In genomic region chr16:27789150-27789549, GRCh38 we compare ENCODE assay signal across 35 cellular contexts.
DNase-seq lines count a peak whose midpoint lies in the region; ATAC-seq, FAIRE-seq and TF ChIP-seq lines count a peak whose summit lies in the region.
"Had no signal": no experiment of that assay in that cellular context is flagged by ENCODE, and none has a peak within 500 bp of the region (broad histone marks: within the 10 kb centered on the region; RNA-seq: fewer than 3 reads in every experiment).

No MANE protein-coding gene starts in this region.

- H3K27ac ChIP-seq in HepG2 (ENCODE audit: extremely low read length, insufficient read depth, low read length): no peak overlapping the region
- H3K27ac ChIP-seq in right lobe of liver: no peak overlapping the region
- no peak overlapping the region for H3K27ac ChIP-seq in HEK293 (ENCODE audit: extremely low read depth, low read depth, low read length)
- no peak overlapping the region for H3K27ac ChIP-seq in H1 (ENCODE audit: low read depth, low read length)
- H3K27ac ChIP-seq in A673 (ENCODE audit: low read depth, low read length, poor library complexity, severe bottlenecking): no peak overlapping the region
- H3K27ac ChIP-seq: 22Rv1; A549; BLaER1; BLaER1 treated with 17β-estradiol and CSF1 and Interleukin-3, amounts not matched to agents 10 nM and 100 nM; C4-2B had no signal

- no peak overlapping the region for H3K4me2 ChIP-seq in HepG2 (ENCODE audit: low read depth, low read length)
- H3K4me2 ChIP-seq in H1 (ENCODE audit: insufficient read depth in 1 of 2, low read depth in 2 of 2, low read length in 2 of 2): no peak overlapping the region
- H3K4me2 ChIP-seq: A549; BLaER1; BLaER1 treated with 17β-estradiol and CSF1 and Interleukin-3, amounts not matched to agents 10 nM and 100 nM had no signal

- in situ Hi-C loops in HepG2 (cut with HindIII; ENCODE audit: extremely low pct_ligation_motif_present, low pct_unique_long_range_greater_than_20kb): no loop called here

- POLR2A ChIA-PET in HepG2 (lab: Yijun Ruan, JAX): no interaction called here
- POLR2A ChIA-PET in HEK293 (lab: Yijun Ruan, JAX): no interaction called here
- POLR2A ChIA-PET in H1 (lab: Charles Lee; ENCODE audit: partially characterized antibody): interaction anchor here (1.2 to 1.4 kb wide), 2 partner anchors 12 to 18 kb away, joined by 3 read pairs; no protein-coding TSS in a partner anchor
- POLR2A ChIA-PET in A673 (lab: Charles Lee; ENCODE audit: low non-redundant PET): no interaction called here

- H3K4me3 ChIP-seq in HepG2 (replicated peaks in 1 of 3; ENCODE audit: insufficient read depth in 1 of 3, low read depth in 2 of 3, low read length in 3 of 3) (no peak overlapping the region), right lobe of liver (no peak overlapping the region), HEK293 (ENCODE audit: low read depth, low read length) (no peak overlapping the region), H1 (ENCODE audit: extremely low read depth in 1 of 4, insufficient read depth in 2 of 4, low read depth in 3 of 4, low read length in 4 of 4) (no peak overlapping the region), A673 (ENCODE audit: low read depth, low read length, poor library complexity, severe bottlenecking) (no peak overlapping the region)
- H3K4me3 ChIP-seq: A549; BLaER1; BLaER1 treated with 17β-estradiol and CSF1 and Interleukin-3, amounts not matched to agents 10 nM and 100 nM had no signal

- H3K27me3 ChIP-seq in HepG2 (ENCODE audit: control insufficient read depth in 1 of 2, insufficient read depth in 2 of 2, low read length in 2 of 2) (peaks cover 1 to 7% of the 10 kb centered on the region in 2 experiments; a peak in 1 of 5 replicates), right lobe of liver (no peaks in the 10 kb centered on the region), H1 (replicated peaks in 1 of 4; ENCODE audit: control insufficient read depth in 3 of 4, extremely low read depth in 1 of 4, insufficient read depth in 3 of 4, low read length in 3 of 4) (no peaks in the 10 kb centered on the region), A673 (replicated peaks; ENCODE audit: insufficient read depth, low read depth, low read length, poor library complexity) (no peaks in the 10 kb centered on the region)
- H3K27me3 ChIP-seq: BE2C; BLaER1; BLaER1 treated with 17β-estradiol and CSF1 and Interleukin-3, amounts not matched to agents 10 nM and 100 nM had no signal

- no peak overlapping the region for H3K23ac ChIP-seq in H1 (ENCODE audit: insufficient read length)

- DNase-seq in HepG2 (ENCODE audit: low spot score) (no peak), right lobe of liver (no peak), H1 (ENCODE audit: low read depth in 1 of 2, low spot score in 2 of 2) (no peak), urothelium cell line (ENCODE audit: low spot score) (no peak), A673 (ENCODE audit: low spot score) (no peak), SW480 (ENCODE audit: low spot score) (no peak), NCI-H2107 (lab: John Stamatoyannopoulos, UW) (no peak)
- DNase-seq: 8988T; ACHN; AML-193; BE2C; C1 segment of cervical spinal cord; Caco-2; Calu3; CD4-positive, alpha-beta memory T cell; CD4-positive, alpha-beta T cell; CD4-positive, CD25-positive, alpha-beta regulatory T cell; CD8-positive, alpha-beta memory T cell; CD8-positive, alpha-beta T cell; COR-L47; DMS 273 treated with DMSO at 0.1 percent for 48 hours; DMS153; DMS53; DMS79; DMS79 treated with DMSO at 0.1 percent for 48 hours; DND-41; EL had no signal

- CTCF ChIA-PET in HepG2 (lab: Yijun Ruan, JAX; ENCODE audit: low intra/inter-chr PET ratio, low total read pairs) (no interaction called here), HEK293 (lab: Yijun Ruan, JAX) (interaction anchor here (0.6 to 1.1 kb wide), 2 partner anchors 70 to 88 kb away, joined by 3 read pairs; no protein-coding TSS in a partner anchor), H1 (lab: Charles Lee; ENCODE audit: partially characterized antibody) (interaction anchor here (0.6 to 3.8 kb wide), 11 partner anchors 9 to 152 kb away, joined by 3 to 19 read pairs (median 3); no protein-coding TSS in a partner anchor), A673 (lab: Charles Lee) (no interaction called here)

- no peak for TF ChIP-seq POLR2A in HepG2 (IDR thresholded peaks at IDR 0.05; ENCODE audit: insufficient read depth in 1 of 2, low read depth in 2 of 2, low read length in 2 of 2)
- no peak for TF ChIP-seq POLR2A in right lobe of liver (IDR thresholded peaks at IDR 0.05)
- no peak for TF ChIP-seq POLR2A in H1 (IDR thresholded peaks at IDR 0.05; ENCODE audit: control extremely low read depth in 1 of 2, low read depth in 2 of 2, low read length in 2 of 2)

- no peak overlapping the region for H4K91ac ChIP-seq in H1 (replicated peaks; ENCODE audit: insufficient read length, low read length)

- TF ChIP-seq CTCF in HepG2 (CRISPR knock-in tag; IDR thresholded peaks at IDR 0.05): no peak
- no peak for TF ChIP-seq CTCF in right lobe of liver (IDR thresholded peaks at IDR 0.05)
- no peak for TF ChIP-seq CTCF in HEK293 (tag by site-specific recombination; IDR thresholded peaks at IDR 0.05)
- no peak for TF ChIP-seq CTCF in H1 (IDR thresholded peaks at IDR 0.05; ENCODE audit: control extremely low read depth in 1 of 3, insufficient read depth in 1 of 3, low read depth in 1 of 3, low read length in 3 of 3)
- TF ChIP-seq CTCF in A673 (conservative IDR thresholded peaks at IDR 0.05; ENCODE audit: low read depth, low read length): no peak

- H4K20me1 ChIP-seq in HepG2 (ENCODE audit: insufficient read depth, low read length): 0 out of 2 replicates have a peak, but pooled peaks cover 3% of the 10 kb centered on the region
- peaks cover 0 to 9% of the 10 kb centered on the region in 2 experiments for H4K20me1 ChIP-seq in H1 (replicated peaks in 1 of 2; ENCODE audit: control insufficient read depth in 1 of 2, insufficient read depth in 2 of 2, low read length in 2 of 2)
- H4K20me1 ChIP-seq: BLaER1; BLaER1 treated with 17β-estradiol and CSF1 and Interleukin-3, amounts not matched to agents 10 nM and 100 nM had no signal

- intact Hi-C loops in HepG2 (cut with micrococcal nuclease; ENCODE audit: unreplicated experiment) (no loop called here), right lobe of liver (cut with DNase I) (no loop called here), A673 (cut with micrococcal nuclease; ENCODE audit: unreplicated experiment) (loop anchor here (10.0 kb wide), 1 partner anchor 56 kb away; no protein-coding TSS in a partner anchor)

- H3K9me3 ChIP-seq in HepG2 (ENCODE audit: low read length): no peaks in the 10 kb centered on the region
- H3K9me3 ChIP-seq in right lobe of liver: no peaks in the 10 kb centered on the region
- H3K9me3 ChIP-seq in HEK293 (ENCODE audit: control insufficient read depth, insufficient read depth, low read depth, low read length): no peaks in the 10 kb centered on the region
- H3K9me3 ChIP-seq in H1 (ENCODE audit: insufficient read depth in 2 of 2, low read depth in 1 of 2, low read length in 1 of 2): no peaks in the 10 kb centered on the region
- no peaks in the 10 kb centered on the region for H3K9me3 ChIP-seq in A673 (ENCODE audit: low read depth, low read length, poor library complexity, severe bottlenecking)
- H3K9me3 ChIP-seq: A549; BE2C; BLaER1; BLaER1 treated with 17β-estradiol and CSF1 and Interleukin-3, amounts not matched to agents 10 nM and 100 nM; Caco-2 had no signal

- H3K79me2 ChIP-seq in HepG2 (ENCODE audit: insufficient read depth, low read length) (no peaks in the 10 kb centered on the region), H1 (ENCODE audit: control insufficient read depth in 1 of 2, insufficient read depth in 2 of 2, low read length in 2 of 2) (no peaks in the 10 kb centered on the region)

- no peak for FAIRE-seq in HepG2 (lab: Jason Lieb, UNC)
- FAIRE-seq in H1 (lab: Jason Lieb, UNC): no peak
- FAIRE-seq in urothelium cell line (lab: Jason Lieb, UNC): peak; percentile 37
- FAIRE-seq: A204.1, A549, D721Med had no signal

- no peak overlapping the region for H2BK120ac ChIP-seq in H1 (replicated peaks; ENCODE audit: low read depth, low read length)

- H3K14ac ChIP-seq in H1 (ENCODE audit: insufficient read length): no peak overlapping the region

- H3K4me1 ChIP-seq in HepG2 (ENCODE audit: insufficient read depth, low read length): no peaks in the 10 kb centered on the region
- no peaks in the 10 kb centered on the region for H3K4me1 ChIP-seq in right lobe of liver
- H3K4me1 ChIP-seq in HEK293 (ENCODE audit: control insufficient read depth, insufficient read depth, low read length): no peaks in the 10 kb centered on the region
- H3K4me1 ChIP-seq in H1 (replicated peaks in 1 of 4; ENCODE audit: control insufficient read depth in 3 of 4, insufficient read depth in 4 of 4, low read length in 3 of 4): no peaks in the 10 kb centered on the region
- no peaks in the 10 kb centered on the region for H3K4me1 ChIP-seq in A673 (ENCODE audit: insufficient read depth, low read length, poor library complexity, severe bottlenecking)
- H3K4me1 ChIP-seq: A549; BE2C; BLaER1; BLaER1 treated with 17β-estradiol and CSF1 and Interleukin-3, amounts not matched to agents 10 nM and 100 nM; Caco-2 had no signal

- no peak overlapping the region for H3K9ac ChIP-seq in HepG2 (ENCODE audit: insufficient read depth, low read depth, low read length)
- H3K9ac ChIP-seq in H1 (replicated peaks in 1 of 4; ENCODE audit: extremely low read depth in 1 of 4, low read depth in 3 of 4, low read length in 3 of 4): no peak overlapping the region
- H3K9ac ChIP-seq: BLaER1; BLaER1 treated with 17β-estradiol and CSF1 and Interleukin-3, amounts not matched to agents 10 nM and 100 nM had no signal

- no peak overlapping the region for H4K8ac ChIP-seq in H1 (ENCODE audit: extremely low read depth, insufficient read depth, low read length)

- H4K5ac ChIP-seq in H1 (ENCODE audit: insufficient read length, low read depth, low read length): no peak overlapping the region

- H3K56ac ChIP-seq in H1 (replicated peaks; ENCODE audit: insufficient read length, low read depth, low read length): peak overlapping the region; percentile 87

- H3K4ac ChIP-seq in H1 (replicated peaks; ENCODE audit: insufficient read length, low read depth, low read length): no peak overlapping the region

- TF ChIP-seq EP300 in HepG2 (IDR thresholded peaks at IDR 0.05; ENCODE audit: low read depth in 2 of 2, low read length in 2 of 2) (no peak), HepG2 (CRISPR knock-in tag; IDR thresholded peaks at IDR 0.05; ENCODE audit: borderline replicate concordance) (no peak), H1 (IDR thresholded peaks at IDR 0.05; ENCODE audit: borderline replicate concordance in 1 of 2, low read depth in 2 of 2, low read length in 2 of 2) (no peak)

- WGBS in HepG2 (ENCODE audit: low lambda C conversion rate): 38% methylated on average over 1 of the region's 1 CpG
- WGBS in right lobe of liver (ENCODE audit: insufficient coverage, low coverage, low lambda C conversion rate, missing lambda C conversion rate): 70% methylated on average over 1 of the region's 1 CpG
- WGBS in H1 (ENCODE audit: extremely low coverage in 1 of 2, insufficient coverage in 1 of 2, insufficient read length in 1 of 2, insufficient replicate concordance in 2 of 2, low coverage in 1 of 2, low lambda C conversion rate in 2 of 2, missing lambda C conversion rate in 1 of 2), 2 experiments: 85 to 100% methylated on average over 1 of the region's 1 CpG

- H3K23me2 ChIP-seq in H1 (ENCODE audit: low read depth, low read length): peaks cover 15% of the 10 kb centered on the region; the same call in 1 of the 2 replicates

- no peak overlapping the region for H2AK5ac ChIP-seq in H1 (ENCODE audit: low read depth, low read length)

- H3K36me3 ChIP-seq in HepG2 (replicated peaks in 1 of 2; ENCODE audit: control insufficient read depth in 1 of 2, insufficient read depth in 2 of 2, low read length in 2 of 2) (no peaks in the 10 kb centered on the region), right lobe of liver (no peaks in the 10 kb centered on the region), HEK293 (ENCODE audit: control insufficient read depth in 2 of 2, insufficient read depth in 1 of 2, low read length in 2 of 2) (no peaks in the 10 kb centered on the region), H1 (ENCODE audit: control insufficient read depth in 2 of 4, insufficient read depth in 4 of 4, low read length in 3 of 4) (no peaks in the 10 kb centered on the region), A673 (ENCODE audit: insufficient read depth, low read length, poor library complexity, severe bottlenecking) (no peaks in the 10 kb centered on the region)
- H3K36me3 ChIP-seq: BE2C; BLaER1; BLaER1 treated with 17β-estradiol and CSF1 and Interleukin-3, amounts not matched to agents 10 nM and 100 nM had no signal

- H2BK12ac ChIP-seq in H1 (ENCODE audit: low read depth, low read length): no peak overlapping the region

- no peak overlapping the region for H2BK5ac ChIP-seq in H1 (ENCODE audit: low read depth, low read length)

- ATAC-seq in HepG2 (no peak), right lobe of liver (no peak)
- ATAC-seq: A549; CD8-positive, alpha-beta T cell had no signal

- no peak overlapping the region for H2BK20ac ChIP-seq in H1 (ENCODE audit: low read length)

- BruUV-seq in HepG2 (replicated peaks; lab: Mats Ljungman, UMichigan): no TSS peak
- no TSS peak for BruUV-seq in A673 (replicated peaks; lab: Mats Ljungman, UMichigan)

- H2BK15ac ChIP-seq in H1 (ENCODE audit: low read length): no peak overlapping the region

- H3K18ac ChIP-seq in H1 (ENCODE audit: extremely low read depth, low read length): no peak overlapping the region

- H2AFZ ChIP-seq in HepG2 (ENCODE audit: low read length): no peak overlapping the region
- H2AFZ ChIP-seq in H1 (ENCODE audit: low read length): no peak overlapping the region

- no peaks in the 10 kb centered on the region for H3K79me1 ChIP-seq in H1 (ENCODE audit: low read depth, low read length)

- no peak for TF ChIP-seq RAD21 in HepG2 (CRISPR knock-in tag; IDR thresholded peaks at IDR 0.05)
- no peak for TF ChIP-seq RAD21 in H1 (IDR thresholded peaks at IDR 0.05 in 1 of 2, conservative IDR thresholded peaks at IDR 0.05 in 1 of 2; ENCODE audit: low read depth in 2 of 2, low read length in 2 of 2)

Comparison
In these comparisons a context has a peak if more than half of its experiments do, and no peak if none do; other contexts are left out.
1. CTCF ChIA-PET loops: an anchor here in HEK293 (0.6 to 1.1 kb wide) and H1 (0.6 to 3.8 kb wide); none called in HepG2 and A673.